31 cellular contexts compared by ENCODE assay signal in the genomic region with DNA sequence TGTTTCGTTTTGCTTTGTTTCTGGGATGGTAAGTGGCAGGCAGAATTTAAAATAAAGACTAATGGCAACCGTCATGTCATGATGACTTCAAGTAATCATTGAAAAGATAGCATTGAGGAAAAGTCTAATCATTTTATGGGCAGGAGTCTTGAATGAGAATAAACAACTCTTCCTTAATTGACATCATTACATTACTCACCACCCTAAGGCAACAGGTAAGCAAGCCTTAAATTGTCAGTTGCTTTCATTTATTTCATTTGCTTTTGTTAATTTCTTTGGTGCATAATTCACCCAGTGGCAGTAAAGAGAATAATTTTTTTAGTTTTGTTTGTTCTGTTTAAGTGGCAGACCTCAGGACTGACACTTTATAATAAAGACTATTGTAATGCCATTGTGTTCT.
"Had no signal": no experiment of that assay in that cellular context is flagged by ENCODE, and none has a peak within 500 bp of the region (broad histone marks: within the 10 kb centered on the region; RNA-seq: fewer than 3 reads in every experiment).

No MANE protein-coding gene starts in this region.

- H3K4me1 ChIP-seq: gastroesophageal sphincter, parathyroid adenoma, psoas muscle, sigmoid colon had no signal

- H3K27me3 ChIP-seq: gastroesophageal sphincter, sigmoid colon had no signal

- H3K36me3 ChIP-seq: gastroesophageal sphincter, sigmoid colon, thoracic aorta had no signal

- H3K4me1 Mint-ChIP-seq: activated CD4-positive, alpha-beta T cell treated with anti-CD3 and anti-CD28 coated beads for 36 hours; activated CD8-positive, alpha-beta memory T cell treated with anti-CD3 and anti-CD28 coated beads, Interleukin-2, amount 10 ng/mL, durations not matched to agents 7 days and 5 days; activated naive CD4-positive, alpha-beta T cell treated with anti-CD3 and anti-CD28 coated beads, Interleukin-2, amount 50 U/mL, for 24 hours; activated naive CD8-positive, alpha-beta T cell treated with anti-CD3 and anti-CD28 coated beads, Interleukin-2, amount 50 U/mL, for 24 hours; central memory CD8-positive, alpha-beta T cell; naive thymus-derived CD4-positive, alpha-beta T cell; stimulated activated effector memory CD8-positive, alpha-beta T cell treated with anti-CD3 and anti-CD28 coated beads, Interleukin-12 subunit alpha, Interleukin-12 subunit beta, amount 100 ng/mL, for 72 hours had no signal

- H3K27me3 Mint-ChIP-seq: activated CD4-positive, alpha-beta T cell treated with anti-CD3 and anti-CD28 coated beads for 36 hours; activated CD8-positive, alpha-beta memory T cell treated with anti-CD3 and anti-CD28 coated beads, Interleukin-2, amount 10 ng/mL, durations not matched to agents 7 days and 5 days; activated naive CD4-positive, alpha-beta T cell treated with anti-CD3 and anti-CD28 coated beads, Interleukin-2, amount 50 U/mL, for 24 hours; activated naive CD8-positive, alpha-beta T cell treated with anti-CD3 and anti-CD28 coated beads, Interleukin-2, amount 50 U/mL, for 24 hours; central memory CD8-positive, alpha-beta T cell; dendritic cell treated with granulocyte-macrophage colony-stimulating factor and Interleukin-4, amounts not matched to agents 40 ng/mL and 50 ng/mL, for 4 days; naive thymus-derived CD4-positive, alpha-beta T cell; stimulated activated naive CD8-positive, alpha-beta T cell treated with anti-CD3 and anti-CD28 coated beads, Interleukin-15, Interleukin-2, amounts not matched to agents 100 ng/mL and 50 ng/mL, for 24 hours had no signal

- H3K36me3 Mint-ChIP-seq: activated CD8-positive, alpha-beta memory T cell treated with anti-CD3 and anti-CD28 coated beads, Interleukin-2, amount 10 ng/mL, durations not matched to agents 7 days and 5 days; activated naive CD4-positive, alpha-beta T cell treated with anti-CD3 and anti-CD28 coated beads, Interleukin-2, amount 50 U/mL, for 24 hours; naive thymus-derived CD4-positive, alpha-beta T cell; stimulated activated effector memory CD8-positive, alpha-beta T cell treated with anti-CD3 and anti-CD28 coated beads, Interleukin-12 subunit alpha, Interleukin-12 subunit beta, amount 100 ng/mL, for 72 hours had no signal

- H3K4me3 ChIP-seq: gastroesophageal sphincter, psoas muscle, sigmoid colon, thoracic aorta had no signal

- FAIRE-seq: endometrium, keratinocyte, small intestine, urothelium cell line had no signal

- H3K27ac ChIP-seq: gastroesophageal sphincter, parathyroid adenoma, psoas muscle, sigmoid colon, thoracic aorta had no signal

- H3K9me3 ChIP-seq: gastroesophageal sphincter, psoas muscle, thoracic aorta had no signal

- H3K4me3 Mint-ChIP-seq: activated CD4-positive, alpha-beta T cell treated with anti-CD3 and anti-CD28 coated beads for 36 hours; activated CD8-positive, alpha-beta memory T cell treated with anti-CD3 and anti-CD28 coated beads, Interleukin-2, amount 10 ng/mL, durations not matched to agents 7 days and 5 days; activated CD8-positive, alpha-beta T cell treated with anti-CD3 and anti-CD28 coated beads, Interleukin-2, amount 10 ng/mL, durations not matched to agents 7 days and 5 days; activated naive CD4-positive, alpha-beta T cell treated with anti-CD3 and anti-CD28 coated beads, Interleukin-2, amount 50 U/mL, for 24 hours; activated naive CD8-positive, alpha-beta T cell treated with anti-CD3 and anti-CD28 coated beads, Interleukin-2, amount 50 U/mL, for 24 hours; central memory CD8-positive, alpha-beta T cell; dendritic cell treated with granulocyte-macrophage colony-stimulating factor and Interleukin-4, amounts not matched to agents 40 ng/mL and 50 ng/mL, for 4 days; mesothelial cell of epicardium; naive thymus-derived CD4-positive, alpha-beta T cell; stimulated activated effector memory CD8-positive, alpha-beta T cell treated with anti-CD3 and anti-CD28 coated beads, Interleukin-12 subunit alpha, Interleukin-12 subunit beta, amount 100 ng/mL, for 72 hours; stimulated activated naive CD8-positive, alpha-beta T cell treated with anti-CD3 and anti-CD28 coated beads, Interleukin-15, Interleukin-2, amounts not matched to agents 100 ng/mL and 50 ng/mL, for 24 hours had no signal

- H3K27ac Mint-ChIP-seq: activated CD4-positive, alpha-beta T cell treated with anti-CD3 and anti-CD28 coated beads for 36 hours; activated CD8-positive, alpha-beta memory T cell treated with anti-CD3 and anti-CD28 coated beads, Interleukin-2, amount 10 ng/mL, durations not matched to agents 7 days and 5 days; activated CD8-positive, alpha-beta T cell treated with anti-CD3 and anti-CD28 coated beads, Interleukin-2, amount 10 ng/mL, durations not matched to agents 7 days and 5 days; activated naive CD4-positive, alpha-beta T cell treated with anti-CD3 and anti-CD28 coated beads, Interleukin-2, amount 50 U/mL, for 24 hours; activated naive CD8-positive, alpha-beta T cell treated with anti-CD3 and anti-CD28 coated beads, Interleukin-2, amount 50 U/mL, for 24 hours; activated T-helper 2 cell treated with anti-CD3 and anti-CD28 coated beads, Interferon-gamma antibody, Interleukin-2, Interleukin-4, amounts not matched to agents 10 μg/mL and 5 μg/mL and 100 μg/mL, durations not matched to agents 14 hours and 24 hours and 36 hours; dendritic cell treated with granulocyte-macrophage colony-stimulating factor and Interleukin-4, amounts not matched to agents 40 ng/mL and 50 ng/mL, for 4 days; mesothelial cell of epicardium; naive thymus-derived CD4-positive, alpha-beta T cell; stimulated activated effector memory CD8-positive, alpha-beta T cell treated with anti-CD3 and anti-CD28 coated beads, Interleukin-12 subunit alpha, Interleukin-12 subunit beta, amount 100 ng/mL, for 72 hours; stimulated activated naive CD8-positive, alpha-beta T cell treated with anti-CD3 and anti-CD28 coated beads, Interleukin-15, Interleukin-2, amounts not matched to agents 100 ng/mL and 50 ng/mL, for 24 hours had no signal

- DNase-seq: activated CD4-positive, alpha-beta T cell treated with anti-CD3 and anti-CD28 coated beads for 36 hours; activated CD4-positive, CD25-positive, alpha-beta regulatory T cell; activated CD8-positive, alpha-beta memory T cell treated with anti-CD3 and anti-CD28 coated beads, Interleukin-2, amount 10 ng/mL, durations not matched to agents 7 days and 5 days; activated CD8-positive, alpha-beta T cell treated with anti-CD3 and anti-CD28 coated beads, Interleukin-2, amount 10 ng/mL, durations not matched to agents 7 days and 5 days; activated naive CD8-positive, alpha-beta T cell treated with anti-CD3 and anti-CD28 coated beads, Interleukin-2, amount 50 U/mL, for 24 hours; activated T-cell treated with anti-CD3 and anti-CD28 coated beads, Interleukin-2, amount 50 U/mL, for 48 hours; amygdala; erythroblast; head of caudate nucleus; hippocampal formation; left cardiac atrium; naive thymus-derived CD4-positive, alpha-beta T cell; nucleus accumbens; psoas muscle; sigmoid colon; small intestine; stimulated activated CD4-positive, alpha-beta T cell treated with anti-CD3 and anti-CD28 coated beads, Interleukin-4, amount 100 ng/mL, for 24 hours; trophoblast cell had no signal
